12 cellular contexts compared by ENCODE assay signal in genomic region chr2:110149330-110150220, GRCh38. TPM values are rescaled to one million over a fixed set of nuclear protein-coding genes. Genes with fewer than 3 reads are reported as not detected.
A peak's percentile ranks its signal among the peaks of the same experiment; 100 is the strongest.
DNase-seq lines count a peak whose midpoint lies in the region; ATAC-seq, FAIRE-seq and TF ChIP-seq lines count a peak whose summit lies in the region.
"Had no signal": no experiment of that assay in that cellular context is flagged by ENCODE, and none has a peak within 500 bp of the region (broad histone marks: within the 10 kb centered on the region; RNA-seq: fewer than 3 reads in every experiment).

No MANE protein-coding gene starts in this region.

- no peaks in the 10 kb centered on the region for H3K36me3 ChIP-seq in HepG2 (replicated peaks in 1 of 2; ENCODE audit: control insufficient read depth in 1 of 2, insufficient read depth in 2 of 2, low read length in 2 of 2)

- peak; percentile 26 for DNase-seq in AG08395 (ENCODE audit: low spot score)
- DNase-seq in HS-27A (ENCODE audit: low read depth): peak; percentile 89
- DNase-seq in astrocyte of the spinal cord (ENCODE audit: low read depth, low spot score): peak; percentile 85
- DNase-seq in HepG2 (ENCODE audit: low spot score): no peak
- DNase-seq in SKM-1 (lab: John Stamatoyannopoulos, UW; ENCODE audit: unreplicated experiment): no peak
- no peak for DNase-seq in cerebellar cortex (ENCODE audit: low spot score)
- DNase-seq: activated gamma-delta T cell, NCI-H2171, T-helper 17 cell had no signal

- CTCF ChIA-PET in HepG2 (lab: Yijun Ruan, JAX; ENCODE audit: low intra/inter-chr PET ratio, low total read pairs): no interaction called here

- intact Hi-C loops in HepG2 (cut with micrococcal nuclease; ENCODE audit: unreplicated experiment): loop anchor here (5.0 kb wide), 1 partner anchor 632 kb away; no protein-coding TSS in a partner anchor

- POLR2A ChIA-PET in HepG2 (lab: Yijun Ruan, JAX): no interaction called here

- no peak for TF ChIP-seq POLR2A in HepG2 (IDR thresholded peaks at IDR 0.05; ENCODE audit: insufficient read depth in 1 of 2, low read depth in 2 of 2, low read length in 2 of 2)

- no peak overlapping the region for H3K4me2 ChIP-seq in HepG2 (ENCODE audit: low read depth, low read length)

- peaks cover 12% of the 10 kb centered on the region for H3K9me3 ChIP-seq in HepG2 (ENCODE audit: low read length)

- BruUV-seq in HepG2 (replicated peaks; lab: Mats Ljungman, UMichigan): no TSS peak

- peaks cover 29% of the 10 kb centered on the region for H3K4me1 ChIP-seq in HepG2 (ENCODE audit: insufficient read depth, low read length)

- TF ChIP-seq RAD21 in HepG2 (CRISPR knock-in tag; IDR thresholded peaks at IDR 0.05): no peak

- no peak for FAIRE-seq in HepG2 (lab: Jason Lieb, UNC)
- FAIRE-seq: D721Med had no signal

- no peak for TF ChIP-seq CTCF in astrocyte of the spinal cord (IDR thresholded peaks at IDR 0.05; ENCODE audit: low read depth, low read length)
- no peak for TF ChIP-seq CTCF in HepG2 (CRISPR knock-in tag; IDR thresholded peaks at IDR 0.05)

- no peak overlapping the region for H3K27ac ChIP-seq in HepG2 (ENCODE audit: extremely low read length, insufficient read depth, low read length)

- no peak for TF ChIP-seq EP300 in HepG2 (IDR thresholded peaks at IDR 0.05; ENCODE audit: low read depth in 2 of 2, low read length in 2 of 2)
- TF ChIP-seq EP300 in HepG2 (CRISPR knock-in tag; IDR thresholded peaks at IDR 0.05; ENCODE audit: borderline replicate concordance): no peak

- H3K4me3 ChIP-seq in astrocyte of the spinal cord (ENCODE audit: low read depth, low read length) (no peak overlapping the region), HepG2 (replicated peaks in 1 of 3; ENCODE audit: insufficient read depth in 1 of 3, low read depth in 2 of 3, low read length in 3 of 3) (no peak overlapping the region)

- no peaks in the 10 kb centered on the region for H3K79me2 ChIP-seq in HepG2 (ENCODE audit: insufficient read depth, low read length)

- no peaks in the 10 kb centered on the region for H4K20me1 ChIP-seq in HepG2 (ENCODE audit: insufficient read depth, low read length)

- WGBS in HepG2 (ENCODE audit: low lambda C conversion rate): 93% methylated on average over 6 of the region's 6 CpGs

- H3K9ac ChIP-seq in HepG2 (ENCODE audit: insufficient read depth, low read depth, low read length): no peak overlapping the region

- no peak overlapping the region for H2AFZ ChIP-seq in HepG2 (ENCODE audit: low read length)

- ATAC-seq in HepG2 (no peak), HG03045 (IDR thresholded peaks at IDR 0.05; ENCODE audit: unreplicated experiment) (no peak), GM18861 (IDR thresholded peaks at IDR 0.05; ENCODE audit: unreplicated experiment) (no peak)
- ATAC-seq: T-helper 17 cell had no signal

- H3K27me3 ChIP-seq in HepG2 (ENCODE audit: control insufficient read depth in 1 of 2, insufficient read depth in 2 of 2, low read length in 2 of 2): no peaks in the 10 kb centered on the region; a peak in 1 of 5 replicates

- in situ Hi-C loops in astrocyte of the spinal cord (cut with HindIII; ENCODE audit: low sequenced_read_pairs) (no loop called here), HepG2 (cut with HindIII; ENCODE audit: extremely low pct_ligation_motif_present, low pct_unique_long_range_greater_than_20kb) (no loop called here)

TF ChIP-seq in HepG2, 621 proteins besides CTCF, POLR2A, EP300 and RAD21:
- TF ChIP-seq MAFK (conservative IDR thresholded peaks at IDR 0.05 in 1 of 2, IDR thresholded peaks at IDR 0.05 in 1 of 2; ENCODE audit: low read length in 2 of 2) (peak; percentile 64 to 82), MAFF (IDR thresholded peaks at IDR 0.05; ENCODE audit: low read depth, low read length) (peak; percentile 61), ZNF143 (CRISPR knock-in tag; IDR thresholded peaks at IDR 0.05) (no peak)

RNA-seq across cellular contexts. Expression of gene MALL, which starts 34.0 kb away (rescaled TPM):
- not detected in 2 replicates for total RNA-seq in HepG2 (2016; rRNA removed; fragmentation: Illumina TruSeq; extraction: Trizol)
- not detected in 2 replicates for total RNA-seq in HepG2 (2016; cell fraction: cytosol; rRNA removed; fragmentation: Illumina TruSeq; extraction: Trizol; ENCODE audit: low read depth)
- total RNA-seq in HepG2 (2016; cell fraction: insoluble cytoplasmic fraction; rRNA removed; fragmentation: Illumina TruSeq; extraction: Trizol): not detected in 2 replicates
- total RNA-seq in HepG2 (2016; cell fraction: membrane; rRNA removed; fragmentation: Illumina TruSeq; extraction: Trizol): not detected in 2 replicates
- not detected in 2 replicates for total RNA-seq in HepG2 (2016; cell fraction: nucleus; rRNA removed; fragmentation: Illumina TruSeq; extraction: Trizol)
- polyA plus RNA-seq in HepG2 (2011; rRNA removed): not detected in 2 replicates
- not detected in 2 replicates for polyA plus RNA-seq in HepG2 (2011; cell fraction: cytosol; rRNA removed)
- polyA plus RNA-seq in HepG2 (2011; cell fraction: nucleus; rRNA removed): not detected in 2 replicates
- polyA plus RNA-seq in HepG2 (2012): not detected in 2 replicates
- not detected in 2 replicates for polyA plus RNA-seq in HepG2 (2016; cell fraction: cytosol; fragmentation: Illumina TruSeq; extraction: Trizol; ENCODE audit: low read depth)
- polyA plus RNA-seq in HepG2 (2016; cell fraction: insoluble cytoplasmic fraction; fragmentation: Illumina TruSeq; extraction: Trizol; ENCODE audit: low read depth): not detected in 2 replicates
- polyA plus RNA-seq in HepG2 (2016; cell fraction: membrane; fragmentation: Illumina TruSeq; extraction: Trizol; ENCODE audit: low read depth): not detected in 2 replicates
- polyA plus RNA-seq in HepG2 (2016; cell fraction: nucleus; fragmentation: Illumina TruSeq; extraction: Trizol; ENCODE audit: insufficient read depth, low read depth): not detected in 2 replicates
- polyA minus RNA-seq in HepG2 (2011; rRNA and poly(A)+ RNA removed; ENCODE audit: low replicate concordance): not detected in 2 replicates
- polyA minus RNA-seq in HepG2 (2011; cell fraction: cytosol; rRNA and poly(A)+ RNA removed): not detected in 2 replicates
- not detected in 2 replicates for polyA minus RNA-seq in HepG2 (2011; cell fraction: nucleus; rRNA and poly(A)+ RNA removed)

RNA-seq across cellular contexts. Expression of gene NPHP1, which starts 55.2 kb away (rescaled TPM):
- total RNA-seq in HepG2 (2016; rRNA removed; fragmentation: Illumina TruSeq; extraction: Trizol): 4.8 and 6.7 TPM in 2 replicates
- 0.97 and 1.5 TPM in 2 replicates for total RNA-seq in HepG2 (2016; cell fraction: cytosol; rRNA removed; fragmentation: Illumina TruSeq; extraction: Trizol; ENCODE audit: low read depth)
- total RNA-seq in HepG2 (2016; cell fraction: insoluble cytoplasmic fraction; rRNA removed; fragmentation: Illumina TruSeq; extraction: Trizol): 4.9 and 5.8 TPM in 2 replicates
- total RNA-seq in HepG2 (2016; cell fraction: membrane; rRNA removed; fragmentation: Illumina TruSeq; extraction: Trizol): 0.96 and 1.4 TPM in 2 replicates
- total RNA-seq in HepG2 (2016; cell fraction: nucleus; rRNA removed; fragmentation: Illumina TruSeq; extraction: Trizol): 2.5 and 2.8 TPM in 2 replicates
- polyA plus RNA-seq in HepG2 (2011; rRNA removed): 1.6 and 2.7 TPM in 2 replicates
- polyA plus RNA-seq in HepG2 (2011; cell fraction: cytosol; rRNA removed): 0.60 and 0.88 TPM in 2 replicates
- polyA plus RNA-seq in HepG2 (2011; cell fraction: nucleus; rRNA removed): 1.2 and 2.2 TPM in 2 replicates
- 1.9 TPM in 2 replicates for polyA plus RNA-seq in HepG2 (2012)
- 0.74 and 1.2 TPM in 2 replicates for polyA plus RNA-seq in HepG2 (2016; cell fraction: cytosol; fragmentation: Illumina TruSeq; extraction: Trizol; ENCODE audit: low read depth)
- polyA plus RNA-seq in HepG2 (2016; cell fraction: insoluble cytoplasmic fraction; fragmentation: Illumina TruSeq; extraction: Trizol; ENCODE audit: low read depth): 5.2 and 6.9 TPM in 2 replicates
- 1.2 and 1.7 TPM in 2 replicates for polyA plus RNA-seq in HepG2 (2016; cell fraction: membrane; fragmentation: Illumina TruSeq; extraction: Trizol; ENCODE audit: low read depth)
- 3.9 and 4.4 TPM in 2 replicates for polyA plus RNA-seq in HepG2 (2016; cell fraction: nucleus; fragmentation: Illumina TruSeq; extraction: Trizol; ENCODE audit: insufficient read depth, low read depth)
- polyA minus RNA-seq in HepG2 (2011; rRNA and poly(A)+ RNA removed; ENCODE audit: low replicate concordance): 0.26 and 0.37 TPM in 2 replicates
- polyA minus RNA-seq in HepG2 (2011; cell fraction: cytosol; rRNA and poly(A)+ RNA removed): 0.70 and 0.79 TPM in 2 replicates
- 1.4 and 2.4 TPM in 2 replicates for polyA minus RNA-seq in HepG2 (2011; cell fraction: nucleus; rRNA and poly(A)+ RNA removed)

Comparison
In these comparisons a context has a peak if more than half of its experiments do, and no peak if none do; other contexts are left out.
1. DNase-seq: peak in AG08395 (single experiment), HS-27A (single experiment) and astrocyte of the spinal cord (single experiment); none in HepG2 (single experiment), SKM-1 (single experiment) and cerebellar cortex (single experiment).